1 cellular context compared by ENCODE assay signal in genomic region chr9:35096035-35096849, GRCh38.
TF ChIP-seq lines count a peak whose summit lies in the region.

Gene PIGO (minus strand): TSS chr9:35096591. CDS start chr9:35095565, 1,026 bp downstream.

TF ChIP-seq in HepG2, 621 proteins besides CTCF, POLR2A, EP300 and RAD21 (continued from another document and continues in another):
- TF ChIP-seq CBX5 (CRISPR knock-in tag; IDR thresholded peaks at IDR 0.05; ENCODE audit: borderline replicate concordance): 0 out of 2 replicates have a peak, but pooled peaks have one; percentile 41
- TF ChIP-seq, protein P1, sequence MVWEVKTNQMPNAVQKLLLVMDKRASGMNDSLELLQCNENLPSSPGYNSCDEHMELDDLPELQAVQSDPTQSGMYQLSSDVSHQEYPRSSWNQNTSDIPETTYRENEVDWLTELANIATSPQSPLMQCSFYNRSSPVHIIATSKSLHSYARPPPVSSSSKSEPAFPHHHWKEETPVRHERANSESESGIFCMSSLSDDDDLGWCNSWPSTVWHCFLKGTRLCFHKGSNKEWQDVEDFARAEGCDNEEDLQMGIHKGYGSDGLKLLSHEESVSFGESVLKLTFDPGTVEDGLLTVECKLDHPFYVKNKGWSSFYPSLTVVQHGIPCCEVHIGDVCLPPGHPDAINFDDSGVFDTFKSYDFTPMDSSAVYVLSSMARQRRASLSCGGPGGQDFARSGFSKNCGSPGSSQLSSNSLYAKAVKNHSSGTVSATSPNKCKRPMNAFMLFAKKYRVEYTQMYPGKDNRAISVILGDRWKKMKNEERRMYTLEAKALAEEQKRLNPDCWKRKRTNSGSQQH (CRISPR knock-in tag; IDR thresholded peaks at IDR 0.05; ENCODE audit: low read depth): peak; percentile 81; the same call in 1 of the 2 replicates
- peak; percentile 96 for TF ChIP-seq SAP130 (CRISPR knock-in tag; IDR thresholded peaks at IDR 0.05; ENCODE audit: low read depth)
- TF ChIP-seq SMC3 (IDR thresholded peaks at IDR 0.05; ENCODE audit: low read length): peak; percentile 23; the same call in 1 of the 2 replicates
- TF ChIP-seq, protein P2, sequence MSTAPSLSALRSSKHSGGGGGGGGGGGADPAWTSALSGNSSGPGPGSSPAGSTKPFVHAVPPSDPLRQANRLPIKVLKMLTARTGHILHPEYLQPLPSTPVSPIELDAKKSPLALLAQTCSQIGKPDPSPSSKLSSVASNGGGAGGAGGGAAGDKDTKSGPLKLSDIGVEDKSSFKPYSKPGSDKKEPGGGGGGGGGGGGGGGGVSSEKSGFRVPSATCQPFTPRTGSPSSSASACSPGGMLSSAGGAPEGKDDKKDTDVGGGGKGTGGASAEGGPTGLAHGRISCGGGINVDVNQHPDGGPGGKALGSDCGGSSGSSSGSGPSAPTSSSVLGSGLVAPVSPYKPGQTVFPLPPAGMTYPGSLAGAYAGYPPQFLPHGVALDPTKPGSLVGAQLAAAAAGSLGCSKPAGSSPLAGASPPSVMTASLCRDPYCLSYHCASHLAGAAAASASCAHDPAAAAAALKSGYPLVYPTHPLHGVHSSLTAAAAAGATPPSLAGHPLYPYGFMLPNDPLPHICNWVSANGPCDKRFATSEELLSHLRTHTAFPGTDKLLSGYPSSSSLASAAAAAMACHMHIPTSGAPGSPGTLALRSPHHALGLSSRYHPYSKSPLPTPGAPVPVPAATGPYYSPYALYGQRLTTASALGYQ (CRISPR knock-in tag; IDR thresholded peaks at IDR 0.05): peak; percentile 45; the same call in 1 of the 2 replicates
- TF ChIP-seq ZFP41 (CRISPR knock-in tag; IDR thresholded peaks at IDR 0.05; ENCODE audit: borderline replicate concordance): peak; percentile 49; the same call in 1 of the 2 replicates
- peak; percentile 55; the same call in 1 of the 2 replicates for TF ChIP-seq CREBL2 (CRISPR knock-in tag; IDR thresholded peaks at IDR 0.05; ENCODE audit: borderline replicate concordance)
- no peak for TF ChIP-seq ZNF660 (CRISPR knock-in tag; IDR thresholded peaks at IDR 0.05; ENCODE audit: borderline replicate concordance, low read depth)
- peak; percentile 40; the same call in 1 of the 2 replicates for TF ChIP-seq HCFC1 (IDR thresholded peaks at IDR 0.05; ENCODE audit: low read depth, low read length)
- TF ChIP-seq TIGD3 (CRISPR knock-in tag; IDR thresholded peaks at IDR 0.05; ENCODE audit: borderline replicate concordance): no peak; the same call in 1 of the 2 replicates
- no peak for TF ChIP-seq EHMT2 (IDR thresholded peaks at IDR 0.05; ENCODE audit: borderline replicate concordance, low read depth, low read length)
- no peak for TF ChIP-seq ZNF549 (CRISPR knock-in tag; IDR thresholded peaks at IDR 0.05)
- no peak for TF ChIP-seq MLLT10 (CRISPR knock-in tag; IDR thresholded peaks at IDR 0.05)
- no peak for TF ChIP-seq PRPF4 (IDR thresholded peaks at IDR 0.05; ENCODE audit: low read depth, low read length, poor library complexity, severe bottlenecking)
- TF ChIP-seq NFYC (CRISPR knock-in tag; IDR thresholded peaks at IDR 0.05): peak; percentile 52; the same call in 1 of the 2 replicates
- peak; percentile 95; the same call in 1 of the 2 replicates for TF ChIP-seq ZNF343 (CRISPR knock-in tag; IDR thresholded peaks at IDR 0.05)
- no peak; the same call in 1 of the 2 replicates for TF ChIP-seq SAFB2 (CRISPR knock-in tag; IDR thresholded peaks at IDR 0.05; ENCODE audit: borderline replicate concordance, low read depth)
- peak; percentile 95 for TF ChIP-seq ZNF747 (CRISPR knock-in tag; IDR thresholded peaks at IDR 0.05; ENCODE audit: borderline replicate concordance)
- no peak for TF ChIP-seq SRSF9 (IDR thresholded peaks at IDR 0.05; ENCODE audit: borderline replicate concordance, insufficient read depth, low read depth, low read length, poor library complexity, severe bottlenecking)
- 0 out of 2 replicates have a peak, but pooled peaks have one; percentile 23 for TF ChIP-seq E2F5 (CRISPR knock-in tag; conservative IDR thresholded peaks at IDR 0.05)
- TF ChIP-seq ZFP62 (CRISPR knock-in tag; IDR thresholded peaks at IDR 0.05): no peak
- peak; percentile 61 for TF ChIP-seq CHD2 (IDR thresholded peaks at IDR 0.05; ENCODE audit: low read depth, low read length)
- peak; percentile 48; the same call in 1 of the 2 replicates for TF ChIP-seq GATA4 (IDR thresholded peaks at IDR 0.05; ENCODE audit: borderline replicate concordance, low read depth)
- peak; percentile 88; the same call in 1 of the 2 replicates for TF ChIP-seq ZBTB20 (CRISPR knock-in tag; IDR thresholded peaks at IDR 0.05; ENCODE audit: borderline replicate concordance, low read depth)
- peak; percentile 66; the same call in 1 of the 2 replicates for TF ChIP-seq TBP (CRISPR knock-in tag; IDR thresholded peaks at IDR 0.05)
- TF ChIP-seq TBX3 (IDR thresholded peaks at IDR 0.05; ENCODE audit: borderline replicate concordance): no peak; the same call in 1 of the 2 replicates
- TF ChIP-seq KAT8 (CRISPR knock-in tag; IDR thresholded peaks at IDR 0.05): peak; percentile 98
- peak; percentile 94 for TF ChIP-seq ZNF772 (CRISPR knock-in tag; IDR thresholded peaks at IDR 0.05)
- TF ChIP-seq ZNF350 (CRISPR knock-in tag; IDR thresholded peaks at IDR 0.05; ENCODE audit: borderline replicate concordance, low read depth): peak; percentile 97; the same call in 1 of the 2 replicates
- peak; percentile 99 for TF ChIP-seq MZF1 (CRISPR knock-in tag; IDR thresholded peaks at IDR 0.05; ENCODE audit: borderline replicate concordance)
- peak; percentile 94 for TF ChIP-seq THAP11 (CRISPR knock-in tag; IDR thresholded peaks at IDR 0.05)
- peak; percentile 60; the same call in 1 of the 2 replicates for TF ChIP-seq MIXL1 (CRISPR knock-in tag; IDR thresholded peaks at IDR 0.05)
- TF ChIP-seq, protein P3, sequence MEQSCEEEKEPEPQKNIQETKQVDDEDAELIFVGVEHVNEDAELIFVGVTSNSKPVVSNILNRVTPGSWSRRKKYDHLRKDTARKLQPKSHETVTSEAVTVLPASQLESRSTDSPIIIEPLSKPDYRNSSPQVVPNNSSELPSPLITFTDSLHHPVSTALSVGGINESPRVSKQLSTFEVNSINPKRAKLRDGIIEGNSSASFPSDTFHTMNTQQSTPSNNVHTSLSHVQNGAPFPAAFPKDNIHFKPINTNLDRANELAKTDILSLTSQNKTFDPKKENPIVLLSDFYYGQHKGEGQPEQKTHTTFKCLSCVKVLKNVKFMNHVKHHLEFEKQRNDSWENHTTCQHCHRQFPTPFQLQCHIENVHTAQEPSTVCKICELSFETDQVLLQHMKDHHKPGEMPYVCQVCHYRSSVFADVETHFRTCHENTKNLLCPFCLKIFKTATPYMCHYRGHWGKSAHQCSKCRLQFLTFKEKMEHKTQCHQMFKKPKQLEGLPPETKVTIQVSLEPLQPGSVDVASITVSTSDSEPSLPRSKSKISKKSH (CRISPR knock-in tag; IDR thresholded peaks at IDR 0.05; ENCODE audit: borderline replicate concordance): 0 out of 2 replicates have a peak, but pooled peaks have one; percentile 68
- TF ChIP-seq PCBP1 (IDR thresholded peaks at IDR 0.05; ENCODE audit: borderline replicate concordance, low read depth, low read length): 0 out of 2 replicates have a peak, but pooled peaks have one; percentile 42
- no peak for TF ChIP-seq ZNF253 (CRISPR knock-in tag; IDR thresholded peaks at IDR 0.05; ENCODE audit: borderline replicate concordance)
- TF ChIP-seq SIX4 (CRISPR knock-in tag; IDR thresholded peaks at IDR 0.05): peak; percentile 35; the same call in 1 of the 2 replicates
- TF ChIP-seq NCOR1 (IDR thresholded peaks at IDR 0.05; ENCODE audit: borderline replicate concordance, low read length): peak; percentile 58; the same call in 1 of the 2 replicates
- TF ChIP-seq ZMYM3 (CRISPR knock-in tag; IDR thresholded peaks at IDR 0.05): no peak
- TF ChIP-seq HOXD1 (CRISPR knock-in tag; IDR thresholded peaks at IDR 0.05): peak; percentile 71
- TF ChIP-seq FUBP1 (CRISPR knock-in tag; IDR thresholded peaks at IDR 0.05; ENCODE audit: borderline replicate concordance): no peak
- no peak for TF ChIP-seq PRMT3 (CRISPR knock-in tag; IDR thresholded peaks at IDR 0.05; ENCODE audit: borderline replicate concordance, low read depth)
- TF ChIP-seq ZNF891 (CRISPR knock-in tag; IDR thresholded peaks at IDR 0.05): peak; percentile 77
- peak; percentile 98 for TF ChIP-seq ARHGAP35 (CRISPR knock-in tag; IDR thresholded peaks at IDR 0.05; ENCODE audit: borderline replicate concordance)
- peak; percentile 50; the same call in 1 of the 2 replicates for TF ChIP-seq STAT6 (CRISPR knock-in tag; IDR thresholded peaks at IDR 0.05; ENCODE audit: borderline replicate concordance)
- TF ChIP-seq ZNF775 (CRISPR knock-in tag; IDR thresholded peaks at IDR 0.05; ENCODE audit: borderline replicate concordance): peak; percentile 88; the same call in 1 of the 2 replicates
- TF ChIP-seq, protein P4, sequence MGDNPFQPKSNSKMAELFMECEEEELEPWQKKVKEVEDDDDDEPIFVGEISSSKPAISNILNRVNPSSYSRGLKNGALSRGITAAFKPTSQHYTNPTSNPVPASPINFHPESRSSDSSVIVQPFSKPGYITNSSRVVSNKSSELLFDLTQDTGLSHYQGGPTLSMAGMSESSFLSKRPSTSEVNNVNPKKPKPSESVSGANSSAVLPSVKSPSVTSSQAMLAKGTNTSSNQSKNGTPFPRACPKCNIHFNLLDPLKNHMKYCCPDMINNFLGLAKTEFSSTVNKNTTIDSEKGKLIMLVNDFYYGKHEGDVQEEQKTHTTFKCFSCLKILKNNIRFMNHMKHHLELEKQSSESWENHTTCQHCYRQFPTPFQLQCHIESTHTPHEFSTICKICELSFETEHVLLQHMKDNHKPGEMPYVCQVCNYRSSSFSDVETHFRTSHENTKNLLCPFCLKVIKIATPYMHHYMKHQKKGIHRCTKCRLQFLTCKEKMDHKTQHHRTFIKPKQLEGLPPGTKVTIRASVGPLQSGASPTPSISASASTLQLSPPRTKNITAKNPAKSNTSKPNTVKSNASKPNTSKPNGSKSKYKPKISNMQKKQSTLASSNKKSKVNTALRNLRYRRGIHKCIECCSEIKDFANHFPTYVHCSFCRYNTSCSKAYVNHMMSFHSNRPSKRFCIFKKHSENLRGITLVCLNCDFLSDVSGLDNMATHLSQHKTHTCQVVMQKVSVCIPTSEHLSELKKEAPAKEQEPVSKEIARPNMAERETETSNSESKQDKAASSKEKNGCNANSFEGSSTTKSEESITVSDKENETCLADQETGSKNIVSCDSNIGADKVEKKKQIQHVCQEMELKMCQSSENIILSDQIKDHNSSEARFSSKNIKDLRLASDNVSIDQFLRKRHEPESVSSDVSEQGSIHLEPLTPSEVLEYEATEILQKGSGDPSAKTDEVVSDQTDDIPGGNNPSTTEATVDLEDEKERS (CRISPR knock-in tag; IDR thresholded peaks at IDR 0.05): peak; percentile 93
- no peak for TF ChIP-seq STAT5B (CRISPR knock-in tag; IDR thresholded peaks at IDR 0.05)
- TF ChIP-seq RNF2 (conservative IDR thresholded peaks at IDR 0.05; ENCODE audit: low read depth): no peak; the same call in 1 of the 2 replicates
- peak; percentile 77 for TF ChIP-seq PITX1 (CRISPR knock-in tag; IDR thresholded peaks at IDR 0.05)
- 0 out of 2 replicates have a peak, but pooled peaks have one; percentile 76 for TF ChIP-seq ZNF674 (CRISPR knock-in tag; IDR thresholded peaks at IDR 0.05; ENCODE audit: low read depth)
- peak; percentile 90 for TF ChIP-seq SRY (CRISPR knock-in tag; IDR thresholded peaks at IDR 0.05)
- TF ChIP-seq RORA (CRISPR knock-in tag; IDR thresholded peaks at IDR 0.05): no peak
- no peak for TF ChIP-seq ADNP (CRISPR knock-in tag; IDR thresholded peaks at IDR 0.05)
- 0 out of 2 replicates have a peak, but pooled peaks have one; percentile 43 for TF ChIP-seq MYNN (CRISPR knock-in tag; IDR thresholded peaks at IDR 0.05; ENCODE audit: low read depth)
